ENCODE assay signal across 1 cellular context in genomic region chr1:246930830-246931548, GRCh38.
A peak's percentile ranks its signal among the peaks of the same experiment; 100 is the strongest.
TF ChIP-seq lines count a peak whose summit lies in the region.

No MANE protein-coding gene starts in this region.

TF ChIP-seq in HepG2, 621 proteins besides CTCF, POLR2A, EP300 and RAD21 (continued from another document):
- TF ChIP-seq RBM39 (IDR thresholded peaks at IDR 0.05; ENCODE audit: low read depth, low read length, poor library complexity, severe bottlenecking), result no peak
- no peak for TF ChIP-seq SMARCE1 (IDR thresholded peaks at IDR 0.05; ENCODE audit: borderline replicate concordance)
- 0 out of 2 replicates have a peak, but pooled peaks have one; percentile 41 for TF ChIP-seq UBTF (CRISPR knock-in tag; IDR thresholded peaks at IDR 0.05)
- no peak for TF ChIP-seq NFE2 (CRISPR knock-in tag; IDR thresholded peaks at IDR 0.05)
- no peak for TF ChIP-seq TAF1 (CRISPR knock-in tag; IDR thresholded peaks at IDR 0.05)
- TF ChIP-seq ZSCAN20 (CRISPR knock-in tag; IDR thresholded peaks at IDR 0.05; ENCODE audit: borderline replicate concordance), result no peak
- 0 out of 2 replicates have a peak, but pooled peaks have one; percentile 17 for TF ChIP-seq ATF2 (CRISPR knock-in tag; IDR thresholded peaks at IDR 0.05)
- no peak for TF ChIP-seq ZBTB49 (CRISPR knock-in tag; IDR thresholded peaks at IDR 0.05; ENCODE audit: borderline replicate concordance)
- no peak for TF ChIP-seq SMYD3 (CRISPR knock-in tag; IDR thresholded peaks at IDR 0.05)
- no peak for TF ChIP-seq ZNF83 (CRISPR knock-in tag; IDR thresholded peaks at IDR 0.05; ENCODE audit: borderline replicate concordance)
- no peak for TF ChIP-seq ZKSCAN1 (IDR thresholded peaks at IDR 0.05; ENCODE audit: low read length)
- TF ChIP-seq FOXA1 (IDR thresholded peaks at IDR 0.05), result no peak
- no peak for TF ChIP-seq FOXA1 (CRISPR knock-in tag; IDR thresholded peaks at IDR 0.05)
- no peak for TF ChIP-seq ZNF24 (IDR thresholded peaks at IDR 0.05)
- no peak for TF ChIP-seq ZNF546 (CRISPR knock-in tag; conservative IDR thresholded peaks at IDR 0.05)
- no peak for TF ChIP-seq ZNF44 (CRISPR knock-in tag; IDR thresholded peaks at IDR 0.05)
- no peak for TF ChIP-seq WIZ (CRISPR knock-in tag; IDR thresholded peaks at IDR 0.05)
- no peak for TF ChIP-seq CCAR2 (optimal IDR thresholded peaks at IDR 0.05; ENCODE audit: low read depth, low read length)
- TF ChIP-seq TCF7L2 (IDR thresholded peaks at IDR 0.05; ENCODE audit: low read depth, low read length), result no peak
- no peak for TF ChIP-seq EED (CRISPR knock-in tag; IDR thresholded peaks at IDR 0.05)
- no peak for TF ChIP-seq CREBL2 (CRISPR knock-in tag; IDR thresholded peaks at IDR 0.05; ENCODE audit: borderline replicate concordance)
- TF ChIP-seq SNRNP70 (IDR thresholded peaks at IDR 0.05; ENCODE audit: low read depth, low read length), result no peak
- no peak for TF ChIP-seq MAFK (conservative IDR thresholded peaks at IDR 0.05 in 1 of 2, IDR thresholded peaks at IDR 0.05 in 1 of 2; ENCODE audit: low read length in 2 of 2)
- TF ChIP-seq ATF7 (IDR thresholded peaks at IDR 0.05), result no peak
- no peak for TF ChIP-seq ATF7 (CRISPR knock-in tag; IDR thresholded peaks at IDR 0.05)
- TF ChIP-seq ZNF670 (CRISPR knock-in tag; IDR thresholded peaks at IDR 0.05; ENCODE audit: borderline replicate concordance), result no peak
- TF ChIP-seq TAF15 (IDR thresholded peaks at IDR 0.05; ENCODE audit: low read depth, low read length, poor library complexity, severe bottlenecking), result no peak
- TF ChIP-seq TRAFD1 (CRISPR knock-in tag; IDR thresholded peaks at IDR 0.05; ENCODE audit: borderline replicate concordance), result no peak
- no peak for TF ChIP-seq STAG1 (CRISPR knock-in tag; IDR thresholded peaks at IDR 0.05)
